In the genomic region with DNA sequence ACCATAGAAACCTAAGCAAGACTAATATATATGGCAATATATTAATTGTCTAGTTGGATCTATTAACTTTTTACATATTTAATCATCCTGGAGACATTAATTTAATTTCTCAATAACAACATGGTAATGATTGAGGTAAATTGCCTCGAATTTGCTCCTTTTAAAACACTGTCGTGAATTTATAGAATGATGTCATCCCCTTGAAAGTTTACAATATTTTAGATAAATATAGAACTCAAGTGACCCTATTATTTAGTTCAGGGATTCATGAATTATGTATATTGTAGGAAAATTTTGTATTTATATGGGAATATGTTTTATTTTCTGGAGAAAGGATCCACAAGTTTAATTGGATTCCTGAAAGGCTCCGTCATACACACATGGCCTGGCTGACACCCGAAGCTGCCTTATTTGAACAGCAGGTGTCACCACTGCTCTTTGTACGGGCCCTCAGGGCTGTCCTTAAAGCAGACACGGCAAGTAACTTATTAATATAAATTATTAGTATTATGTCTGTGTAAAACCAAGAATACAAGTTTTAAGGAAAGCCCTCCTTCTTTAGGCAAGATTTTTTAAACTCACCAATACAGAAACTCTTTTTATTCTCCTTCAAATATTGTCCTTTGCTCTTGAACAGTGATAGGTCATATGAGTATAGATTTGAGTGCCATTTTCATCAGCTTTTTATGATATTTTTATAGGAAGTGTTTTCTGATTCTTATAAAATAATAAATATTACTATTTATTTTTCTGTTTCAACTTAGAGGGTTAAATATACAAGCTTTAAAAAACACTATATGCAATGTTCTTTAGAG, we compare ENCODE assay signal across 8 cellular contexts. TPM values are rescaled to one million over a fixed set of nuclear protein-coding genes. Genes with fewer than 3 reads are reported as not detected.
DNase-seq lines count a peak whose midpoint lies in the region; ATAC-seq and TF ChIP-seq lines count a peak whose summit lies in the region.

No MANE protein-coding gene starts in this region.

- H4K8ac ChIP-seq in mesenchymal stem cell (ENCODE audit: low read length) = no peak overlapping the region

- H2BK15ac ChIP-seq in mesenchymal stem cell (ENCODE audit: low read depth, poor library complexity, severe bottlenecking) = no peak overlapping the region

- H3K23ac ChIP-seq in mesenchymal stem cell (ENCODE audit: low read length in 2 of 2) = no peak overlapping the region

- 11% methylated on average over 2 of the region's 6 CpGs for WGBS in mesenchymal stem cell

- H2BK120ac ChIP-seq in mesenchymal stem cell (ENCODE audit: low read depth, low read length) = no peak overlapping the region

- H3K4ac ChIP-seq in mesenchymal stem cell (ENCODE audit: low read depth in 1 of 2, low read length in 2 of 2) = no peak overlapping the region

- H3K4me3 Mint-ChIP-seq in CD4-positive, CD25-positive, alpha-beta regulatory T cell = peak overlapping the region in 3 of 4 donors; percentile 30 to 80 (median 58)

- no peak overlapping the region for H3K4me3 ChIP-seq in CD4-positive, CD25-positive, alpha-beta regulatory T cell (ENCODE audit: low read depth, low read length)
- H3K4me3 ChIP-seq in dorsolateral prefrontal cortex (peak overlapping the region in 1 of 59 donors; percentile 17), mesenchymal stem cell (ENCODE audit: insufficient read depth in 1 of 2, low read depth in 1 of 2, low read length in 2 of 2) (no peak overlapping the region)

- no peaks in the 10 kb centered on the region for H3K79me1 ChIP-seq in mesenchymal stem cell (replicated peaks; ENCODE audit: low read length, poor library complexity, severe bottlenecking)

- no peak overlapping the region for H2AFZ ChIP-seq in mesenchymal stem cell (ENCODE audit: low read depth, low read length)

- H3K4me1 Mint-ChIP-seq in CD4-positive, CD25-positive, alpha-beta regulatory T cell = peaks cover 11 to 39% (median 24%) of the 10 kb centered on the region in 4 donors

- no peak overlapping the region for H3K27ac Mint-ChIP-seq in CD4-positive, CD25-positive, alpha-beta regulatory T cell

- H3K14ac ChIP-seq in mesenchymal stem cell (ENCODE audit: low read length in 2 of 2) = no peak overlapping the region

- peaks cover 7% of the 10 kb centered on the region for H3K36me3 ChIP-seq in CD4-positive, CD25-positive, alpha-beta regulatory T cell (ENCODE audit: control insufficient read depth, insufficient read depth, low read length)
- H3K36me3 ChIP-seq in mesenchymal stem cell (ENCODE audit: control insufficient read depth in 1 of 2, insufficient read depth in 2 of 2, low read depth in 1 of 2, low read length in 2 of 2) = peaks cover 0 to 14% of the 10 kb centered on the region in 2 experiments

- intact Hi-C loops in dorsolateral prefrontal cortex (cut with DNase I) = loop anchor here (1.0 to 10.0 kb wide), 3 partner anchors 66 to 373 kb away; no protein-coding TSS in a partner anchor

- TF ChIP-seq CTCF in dorsolateral prefrontal cortex (IDR thresholded peaks at IDR 0.05 in 54 of 56, conservative IDR thresholded peaks at IDR 0.05 in 2 of 56; ENCODE audit: low read depth in 1 of 56, partially characterized antibody in 56 of 56) = peak; percentile 72 to 96 (median 86)

- H2BK12ac ChIP-seq in mesenchymal stem cell (ENCODE audit: low read length in 2 of 2) = no peak overlapping the region

- H3K36me3 Mint-ChIP-seq in CD4-positive, CD25-positive, alpha-beta regulatory T cell = peaks cover 6% of the 10 kb centered on the region

- no peak overlapping the region for H2BK5ac ChIP-seq in mesenchymal stem cell (ENCODE audit: low read depth, low read length, poor library complexity, severe bottlenecking)

- H2AK5ac ChIP-seq in mesenchymal stem cell (ENCODE audit: low read length, severe bottlenecking) = no peak overlapping the region

- peaks cover 38% of the 10 kb centered on the region for H3K4me1 ChIP-seq in CD4-positive, CD25-positive, alpha-beta regulatory T cell (ENCODE audit: control insufficient read depth, insufficient read depth, low read length, poor library complexity, severe bottlenecking)
- H3K4me1 ChIP-seq in mesenchymal stem cell (ENCODE audit: control insufficient read depth, insufficient read depth, low read depth, low read length) = no peaks in the 10 kb centered on the region

- ATAC-seq in CD4-positive, CD25-positive, alpha-beta regulatory T cell (ENCODE audit: low read depth in 2 of 2) = peak; percentile 46 to 56
- ATAC-seq in GM19324 (IDR thresholded peaks at IDR 0.05; ENCODE audit: low FRiP score, unreplicated experiment) (peak; percentile 40), HG03432 (IDR thresholded peaks at IDR 0.05; ENCODE audit: unreplicated experiment) (peak; percentile 48)

- no peaks in the 10 kb centered on the region for H3K27me3 Mint-ChIP-seq in CD4-positive, CD25-positive, alpha-beta regulatory T cell

- no peaks in the 10 kb centered on the region for H3K9me3 ChIP-seq in CD4-positive, CD25-positive, alpha-beta regulatory T cell (ENCODE audit: control insufficient read depth in 2 of 2, low read length in 2 of 2)
- H3K9me3 ChIP-seq in mesenchymal stem cell (ENCODE audit: control insufficient read depth, low read length) = no peaks in the 10 kb centered on the region

- peak overlapping the region; percentile 39 for H3K9ac ChIP-seq in mesenchymal stem cell (ENCODE audit: low read length)

- no peak overlapping the region for H3K27ac ChIP-seq in CD4-positive, CD25-positive, alpha-beta regulatory T cell (ENCODE audit: insufficient read depth, low read length, poor library complexity, severe bottlenecking)
- H3K27ac ChIP-seq in dorsolateral prefrontal cortex (no peak overlapping the region), mesenchymal stem cell (ENCODE audit: low read length, poor library complexity, severe bottlenecking) (no peak overlapping the region)

- H3K4me2 ChIP-seq in mesenchymal stem cell (ENCODE audit: low read length, poor library complexity, severe bottlenecking) = no peak overlapping the region

- no peak overlapping the region for H4K91ac ChIP-seq in mesenchymal stem cell (ENCODE audit: low read length)

- H3K9me3 Mint-ChIP-seq in CD4-positive, CD25-positive, alpha-beta regulatory T cell = peaks cover 0 to 2% (median 0%) of the 10 kb centered on the region in 7 donors

- H3K27me3 ChIP-seq in CD4-positive, CD25-positive, alpha-beta regulatory T cell (ENCODE audit: control insufficient read depth, insufficient read depth, low read length) = no peaks in the 10 kb centered on the region
- H3K27me3 ChIP-seq in dorsolateral prefrontal cortex (no peaks in the 10 kb centered on the region), mesenchymal stem cell (ENCODE audit: control insufficient read depth in 1 of 2, insufficient read depth in 1 of 2, low read length in 2 of 2) (no peaks in the 10 kb centered on the region)

- H3K18ac ChIP-seq in mesenchymal stem cell (ENCODE audit: low read depth in 1 of 2, low read length in 2 of 2) = no peak overlapping the region

- DNase-seq in CD4-positive, CD25-positive, alpha-beta regulatory T cell = peak; percentile 58 to 81 (median 76)
- peak; percentile 52 to 78 for DNase-seq in NCI-H526 (lab: John Stamatoyannopoulos, UW)
- DNase-seq in activated CD4-positive, alpha-beta T cell treated with anti-CD3 and anti-CD28 coated beads, Interleukin-2, amount 50 U/mL, for 4 hours = peak; percentile 68 to 69
- DNase-seq in dorsolateral prefrontal cortex = peak; percentile 63 to 86 (median 73)
- DNase-seq in mesenchymal stem cell = peak; percentile 81
- peak; percentile 27 to 37 for DNase-seq in stimulated activated CD8-positive, alpha-beta memory T cell treated with anti-CD3 and anti-CD28 coated beads, Interleukin-15, amount 100 ng/mL, for 48 hours (ENCODE audit: low read depth in 2 of 2)

RNA-seq across cellular contexts. Expression of a gene that starts 1.9 kb away (rescaled TPM):
- total RNA-seq in CD4-positive, CD25-positive, alpha-beta regulatory T cell = 39.6 TPM
- polyA plus RNA-seq in CD4-positive, CD25-positive, alpha-beta regulatory T cell = 10 to 100 TPM; 74.8 to 85.2 (median 80.5) TPM
- 10 to 100 TPM; 42.2 to 96.5 (median 73.6) TPM for total RNA-seq in dorsolateral prefrontal cortex
- 74.0 TPM for polyA plus RNA-seq in mesenchymal stem cell (2013, experiment 1 of 2)
- polyA plus RNA-seq in mesenchymal stem cell (2013, experiment 2 of 2) = 76.4 TPM

RNA-seq across cellular contexts. Expression of a gene that starts 10.7 kb away (rescaled TPM):
- total RNA-seq in CD4-positive, CD25-positive, alpha-beta regulatory T cell = not detected
- not detected for polyA plus RNA-seq in CD4-positive, CD25-positive, alpha-beta regulatory T cell
- total RNA-seq in dorsolateral prefrontal cortex = not detected
- polyA plus RNA-seq in mesenchymal stem cell (2013, experiment 1 of 2) = not detected
- not detected for polyA plus RNA-seq in mesenchymal stem cell (2013, experiment 2 of 2)

RNA-seq across cellular contexts. Expression of a gene that starts 38.5 kb away (rescaled TPM):
- not detected for total RNA-seq in CD4-positive, CD25-positive, alpha-beta regulatory T cell
- not detected for polyA plus RNA-seq in CD4-positive, CD25-positive, alpha-beta regulatory T cell
- total RNA-seq in dorsolateral prefrontal cortex = under 1 TPM in 3 of 120 experiments, not detected in 117; 0.24 to 0.30 (median 0.30) TPM
- polyA plus RNA-seq in mesenchymal stem cell (2013, experiment 1 of 2) = not detected
- polyA plus RNA-seq in mesenchymal stem cell (2013, experiment 2 of 2) = not detected
